18 cellular contexts compared by ENCODE assay signal in the genomic region with DNA sequence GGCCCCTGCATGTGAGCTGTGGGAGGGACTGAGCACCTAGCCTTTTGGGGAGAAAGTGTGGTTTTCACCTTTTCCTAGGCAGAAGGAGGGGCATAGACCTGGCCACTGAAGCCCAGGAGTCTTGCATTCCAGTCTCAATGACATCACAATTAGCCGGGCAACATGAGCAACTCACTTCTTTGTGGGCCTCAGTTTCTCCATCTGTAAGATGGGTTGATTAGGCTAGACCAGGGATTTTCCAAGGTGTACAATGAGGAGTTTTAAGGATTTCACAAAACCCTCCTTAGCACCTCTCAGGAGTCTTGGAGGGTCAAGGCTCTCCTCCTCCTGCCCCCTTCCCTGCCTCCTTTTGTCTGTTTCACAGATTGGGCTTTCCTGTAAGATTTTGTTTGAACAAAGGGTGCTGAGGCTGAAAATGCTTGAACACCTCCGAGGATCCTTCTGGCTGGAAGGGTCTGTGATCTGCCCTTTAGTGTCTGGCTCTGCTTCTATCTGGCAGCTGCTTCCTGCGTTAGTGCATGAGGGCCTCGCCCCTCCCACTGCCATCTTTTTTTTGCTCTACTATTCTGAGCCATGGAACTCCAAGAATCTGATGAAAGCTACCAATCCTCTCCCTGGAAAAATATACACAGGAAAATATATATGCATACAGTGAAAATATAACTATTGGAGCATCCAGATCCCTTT. TPM values are rescaled to one million over a fixed set of nuclear protein-coding genes. Genes with fewer than 3 reads are reported as not detected.
"Had no signal": no experiment of that assay in that cellular context is flagged by ENCODE, and none has a peak within 500 bp of the region (broad histone marks: within the 10 kb centered on the region; RNA-seq: fewer than 3 reads in every experiment).

No MANE protein-coding gene starts in this region.

- H3K27ac Mint-ChIP-seq: activated B cell treated with CpG ODN at 0.5 μM for 24 hours; activated CD4-positive, alpha-beta T cell treated with anti-CD3 and anti-CD28 coated beads for 36 hours; activated naive CD4-positive, alpha-beta T cell treated with anti-CD3 and anti-CD28 coated beads, Interleukin-2, amount 10 ng/mL, durations not matched to agents 7 days and 5 days had no signal

- H3K4me3 ChIP-seq: coronary artery, lung, tibial nerve, uterus had no signal

- DNase-seq: activated B cell treated with CpG ODN at 0.5 μM for 24 hours; activated CD4-positive, alpha-beta T cell treated with anti-CD3 and anti-CD28 coated beads for 36 hours; activated CD4-positive, alpha-beta T cell treated with anti-CD3 and anti-CD28 coated beads, Interleukin-2, amount 50 U/mL, for 4 hours; activated CD8-positive, alpha-beta memory T cell treated with anti-CD3 and anti-CD28 coated beads, Interleukin-2, amount 50 U/mL, for 48 hours; activated effector memory CD4-positive, alpha-beta T cell treated with Interleukin-2 at 50 U/mL for 16 hours; activated naive CD4-positive, alpha-beta T cell treated with anti-CD3 and anti-CD28 coated beads, Interleukin-2, amount 10 ng/mL, durations not matched to agents 7 days and 5 days; activated T-cell treated with anti-CD3 and anti-CD28 coated beads, Interleukin-2, amount 50 U/mL, for 48 hours; amygdala; cerebellar nuclear complex; foreskin keratinocyte; stimulated activated CD4-positive, alpha-beta T cell treated with anti-CD3 and anti-CD28 coated beads, Interleukin-12 subunit alpha, Interleukin-12 subunit beta, amount 100 ng/mL, for 4 hours; stimulated activated naive CD8-positive, alpha-beta T cell treated with anti-CD3 and anti-CD28 coated beads, Interleukin-15, amount 100 ng/mL, for 72 hours; T-helper 1 cell; uterus had no signal

- H3K9me3 ChIP-seq: tibial nerve, uterus had no signal

- H3K9me3 Mint-ChIP-seq: activated B cell treated with CpG ODN at 0.5 μM for 24 hours; activated naive CD4-positive, alpha-beta T cell treated with anti-CD3 and anti-CD28 coated beads, Interleukin-2, amount 10 ng/mL, durations not matched to agents 7 days and 5 days; stimulated activated naive CD8-positive, alpha-beta T cell treated with anti-CD3 and anti-CD28 coated beads, Interleukin-15, amount 100 ng/mL, for 72 hours had no signal

- H3K4me3 Mint-ChIP-seq: activated B cell treated with CpG ODN at 0.5 μM for 24 hours; activated CD4-positive, alpha-beta T cell treated with anti-CD3 and anti-CD28 coated beads for 36 hours; activated naive CD4-positive, alpha-beta T cell treated with anti-CD3 and anti-CD28 coated beads, Interleukin-2, amount 10 ng/mL, durations not matched to agents 7 days and 5 days; stimulated activated naive CD8-positive, alpha-beta T cell treated with anti-CD3 and anti-CD28 coated beads, Interleukin-15, amount 100 ng/mL, for 72 hours had no signal

- H3K27me3 ChIP-seq: foreskin keratinocyte, tibial nerve, uterus had no signal

- H3K36me3 ChIP-seq: tibial nerve, uterus had no signal

- H3K27me3 Mint-ChIP-seq: stimulated activated naive CD8-positive, alpha-beta T cell treated with anti-CD3 and anti-CD28 coated beads, Interleukin-15, amount 100 ng/mL, for 72 hours had no signal

- ATAC-seq: activated CD4-positive, alpha-beta T cell treated with anti-CD3 and anti-CD28 coated beads for 36 hours; foreskin keratinocyte; left lobe of liver; stimulated activated naive CD8-positive, alpha-beta T cell treated with anti-CD3 and anti-CD28 coated beads, Interleukin-15, amount 100 ng/mL, for 72 hours had no signal

- H3K4me1 Mint-ChIP-seq: stimulated activated naive CD8-positive, alpha-beta T cell treated with anti-CD3 and anti-CD28 coated beads, Interleukin-15, amount 100 ng/mL, for 72 hours had no signal

- H3K27ac ChIP-seq: foreskin keratinocyte, uterus had no signal

- H3K36me3 Mint-ChIP-seq: activated naive CD4-positive, alpha-beta T cell treated with anti-CD3 and anti-CD28 coated beads, Interleukin-2, amount 10 ng/mL, durations not matched to agents 7 days and 5 days had no signal

RNA-seq across cellular contexts. Expression of a gene that starts 52.4 kb away (rescaled TPM):
- total RNA-seq: activated B cell treated with CpG ODN at 0.5 μM for 24 hours had no signal
